8 cellular contexts compared by ENCODE assay signal in genomic region chr19:33063356-33064116, GRCh38. TPM values are rescaled to one million over a fixed set of nuclear protein-coding genes. Genes with fewer than 3 reads are reported as not detected.
A peak's percentile ranks its signal among the peaks of the same experiment; 100 is the strongest.
DNase-seq lines count a peak whose midpoint lies in the region; ATAC-seq and TF ChIP-seq lines count a peak whose summit lies in the region.

No MANE protein-coding gene starts in this region.

- CTCF ChIA-PET in PC-3 (lab: Charles Lee): no interaction called here

- H3K9me3 ChIP-seq in PC-3 (ENCODE audit: low read length): no peaks in the 10 kb centered on the region
- H3K9me3 ChIP-seq in mucosa of rectum (ENCODE audit: control insufficient read depth in 2 of 2, low read length in 2 of 2): no peaks in the 10 kb centered on the region

- H2AFZ ChIP-seq in PC-3 (ENCODE audit: low read length): no peak overlapping the region

- no peak overlapping the region for H3K27ac Mint-ChIP-seq in activated CD4-positive, alpha-beta T cell treated with anti-CD3 and anti-CD28 coated beads, Interleukin-2, amount 10 ng/mL, durations not matched to agents 24 days and 14 days
- H3K27ac Mint-ChIP-seq in effector memory CD8-positive, alpha-beta T cell: no peak overlapping the region

- peaks cover 2% of the 10 kb centered on the region for H3K4me1 Mint-ChIP-seq in activated CD4-positive, alpha-beta T cell treated with anti-CD3 and anti-CD28 coated beads, Interleukin-2, amount 10 ng/mL, durations not matched to agents 24 days and 14 days
- H3K4me1 Mint-ChIP-seq in effector memory CD8-positive, alpha-beta T cell (ENCODE audit: low read depth in 2 of 2): peaks cover 0 to 2% of the 10 kb centered on the region in 2 donors

- H3K36me3 ChIP-seq in PC-3 (ENCODE audit: low read depth, low read length) (no peaks in the 10 kb centered on the region), mucosa of rectum (ENCODE audit: control insufficient read depth in 2 of 2, insufficient read depth in 2 of 2, low read length in 2 of 2) (no peaks in the 10 kb centered on the region)

- peaks cover 30% of the 10 kb centered on the region for H4K20me1 ChIP-seq in PC-3 (ENCODE audit: low read length)

- peaks cover 56% of the 10 kb centered on the region for H3K79me2 ChIP-seq in PC-3 (ENCODE audit: low read length)

- H3K9me3 Mint-ChIP-seq in activated CD4-positive, alpha-beta T cell treated with anti-CD3 and anti-CD28 coated beads, Interleukin-2, amount 10 ng/mL, durations not matched to agents 24 days and 14 days: no peaks in the 10 kb centered on the region
- no peaks in the 10 kb centered on the region for H3K9me3 Mint-ChIP-seq in effector memory CD8-positive, alpha-beta T cell

- no peaks in the 10 kb centered on the region for H3K9me2 ChIP-seq in PC-3 (replicated peaks; ENCODE audit: low read length)

- no TSS peak for BruUV-seq in PC-3 (replicated peaks; lab: Mats Ljungman, UMichigan)

- H3K9ac ChIP-seq in PC-3 (ENCODE audit: low read length) (peak overlapping the region; percentile 83), mucosa of rectum (ENCODE audit: low read depth in 1 of 2, low read length in 2 of 2) (peak overlapping the region; percentile 79 to 91)

- no peaks in the 10 kb centered on the region for H3K36me3 Mint-ChIP-seq in activated CD4-positive, alpha-beta T cell treated with anti-CD3 and anti-CD28 coated beads, Interleukin-2, amount 10 ng/mL, durations not matched to agents 24 days and 14 days (ENCODE audit: low read depth)
- peaks cover 4% of the 10 kb centered on the region for H3K36me3 Mint-ChIP-seq in effector memory CD8-positive, alpha-beta T cell (ENCODE audit: insufficient read depth)

- intact Hi-C loops in activated CD4-positive, alpha-beta T cell treated with anti-CD3 and anti-CD28 coated beads, Interleukin-2, amount 10 ng/mL, durations not matched to agents 24 days and 14 days (cut with micrococcal nuclease): no loop called here
- intact Hi-C loops in PC-3 (cut with micrococcal nuclease): no loop called here

- peak; percentile 57 for DNase-seq in activated CD4-positive, alpha-beta T cell treated with anti-CD3 and anti-CD28 coated beads, Interleukin-2, amount 10 ng/mL, durations not matched to agents 24 days and 14 days
- DNase-seq in activated CD4-positive, alpha-beta T cell treated with anti-CD3 and anti-CD28 coated beads, Interleukin-2, amount 50 U/mL, for 48 hours: no peak
- DNase-seq in PC-3 (peak; percentile 43), dermis blood vessel endothelial cell (no peak), GM19238 (ENCODE audit: insufficient read length, low spot score) (no peak), COLO829 (ENCODE audit: low spot score) (no peak)
- no peak for DNase-seq in effector memory CD8-positive, alpha-beta T cell

- H3K4me3 ChIP-seq in PC-3 (ENCODE audit: low read length) (peak overlapping the region; percentile 93), mucosa of rectum (ENCODE audit: low read length in 2 of 2) (peak overlapping the region; percentile 73 to 76)

- H3K27ac ChIP-seq in PC-3 (ENCODE audit: low read length): no peak overlapping the region
- H3K27ac ChIP-seq in mucosa of rectum (ENCODE audit: low read depth in 2 of 2, low read length in 2 of 2): peak overlapping the region; percentile 87 to 89

- TF ChIP-seq CTCF in PC-3 (conservative IDR thresholded peaks at IDR 0.05; ENCODE audit: low read depth, low read length): no peak

- H3K27me3 ChIP-seq in PC-3 (ENCODE audit: low read length) (no peaks in the 10 kb centered on the region), mucosa of rectum (ENCODE audit: control insufficient read depth in 2 of 2, insufficient read depth in 2 of 2, low read length in 2 of 2) (no peaks in the 10 kb centered on the region)

- H3K27me3 Mint-ChIP-seq in activated CD4-positive, alpha-beta T cell treated with anti-CD3 and anti-CD28 coated beads, Interleukin-2, amount 10 ng/mL, durations not matched to agents 24 days and 14 days: peaks cover 35% of the 10 kb centered on the region
- H3K27me3 Mint-ChIP-seq in effector memory CD8-positive, alpha-beta T cell: peaks cover 22 to 47% of the 10 kb centered on the region in 2 donors

- H3K4me3 Mint-ChIP-seq in activated CD4-positive, alpha-beta T cell treated with anti-CD3 and anti-CD28 coated beads, Interleukin-2, amount 10 ng/mL, durations not matched to agents 24 days and 14 days: peak overlapping the region; percentile 78
- H3K4me3 Mint-ChIP-seq in effector memory CD8-positive, alpha-beta T cell: peak overlapping the region; percentile 62 to 65

- peak; percentile 18 for ATAC-seq in PC-3
- ATAC-seq in effector memory CD8-positive, alpha-beta T cell (replicated peaks): no peak

- no peaks in the 10 kb centered on the region for H3F3A ChIP-seq in PC-3 (ENCODE audit: low read length, unreplicated experiment)

- H3K4me1 ChIP-seq in PC-3 (ENCODE audit: insufficient read depth, low read length): peaks cover 7% of the 10 kb centered on the region
- H3K4me1 ChIP-seq in mucosa of rectum (ENCODE audit: control insufficient read depth in 2 of 2, insufficient read depth in 2 of 2, low read length in 2 of 2): peaks cover 4 to 15% of the 10 kb centered on the region in 2 donors

- POLR2A ChIA-PET in PC-3 (lab: Charles Lee; ENCODE audit: unreplicated experiment): no interaction called here

- H3K4me2 ChIP-seq in PC-3 (ENCODE audit: low read length): peak overlapping the region; percentile 93

RNA-seq across cellular contexts. Expression of gene RHPN2, which starts 1.2 kb away (rescaled TPM):
- 2.8 and 6.2 TPM in 2 replicates for total RNA-seq in activated CD4-positive, alpha-beta T cell treated with anti-CD3 and anti-CD28 coated beads, Interleukin-2, amount 10 ng/mL, durations not matched to agents 24 days and 14 days
- total RNA-seq in PC-3 (2014; rRNA removed) (21.8 and 32.8 TPM in 2 replicates), dermis blood vessel endothelial cell (8.0 and 13.4 TPM in 2 replicates)

RNA-seq across cellular contexts. Expression of gene GPATCH1, which starts 17.4 kb away (rescaled TPM):
- total RNA-seq in activated CD4-positive, alpha-beta T cell treated with anti-CD3 and anti-CD28 coated beads, Interleukin-2, amount 10 ng/mL, durations not matched to agents 24 days and 14 days: 11.7 and 12.9 TPM in 2 replicates
- total RNA-seq in PC-3 (2014; rRNA removed) (3.9 and 6.9 TPM in 2 replicates), dermis blood vessel endothelial cell (4.8 and 5.9 TPM in 2 replicates)

Comparison
In these comparisons a context has a peak if more than half of its experiments do, and no peak if none do; other contexts are left out.
1. DNase-seq: peak in activated CD4-positive, alpha-beta T cell treated with anti-CD3 and anti-CD28 coated beads, Interleukin-2, amount 10 ng/mL, durations not matched to agents 24 days and 14 days (single experiment) and PC-3 (single experiment); none in activated CD4-positive, alpha-beta T cell treated with anti-CD3 and anti-CD28 coated beads, Interleukin-2, amount 50 U/mL, for 48 hours (0 of 2), effector memory CD8-positive, alpha-beta T cell (0 of 3), dermis blood vessel endothelial cell (single experiment), GM19238 (single experiment) and COLO829 (single experiment).